ENCODE assay signal across 11 cellular contexts in genomic region chr7:73885975-73886798, GRCh38. TPM values are rescaled to one million over a fixed set of nuclear protein-coding genes. Genes with fewer than 3 reads are reported as not detected.
DNase-seq lines count a peak whose midpoint lies in the region; ATAC-seq and TF ChIP-seq lines count a peak whose summit lies in the region.
"Had no signal": no experiment of that assay in that cellular context is flagged by ENCODE, and none has a peak within 500 bp of the region (broad histone marks: within the 10 kb centered on the region; RNA-seq: fewer than 3 reads in every experiment).

No MANE protein-coding gene starts in this region.

- H3K27ac ChIP-seq in GM23248, result peak overlapping the region; percentile 42
- peak overlapping the region; percentile 41 for H3K27ac ChIP-seq in brain microvascular endothelial cell
- H3K27ac ChIP-seq in gastrocnemius medialis, result peak overlapping the region; percentile 41 to 65 (median 58)

- H3F3A ChIP-seq in GM23248 (ENCODE audit: insufficient read depth), result no peaks in the 10 kb centered on the region

- in situ Hi-C loops in GM23248 (cut with MboI), result no loop called here
- in situ Hi-C loops in brain microvascular endothelial cell (cut with HindIII; ENCODE audit: low pct_ligation_motif_present, low sequenced_read_pairs), result no loop called here
- in situ Hi-C loops in gastrocnemius medialis (cut with MboI; ENCODE audit: low sequenced_read_pairs in 4 of 4), result no loop called here

- ATAC-seq in gastrocnemius medialis (peak; percentile 41 to 59), GM21529 (IDR thresholded peaks at IDR 0.05; ENCODE audit: unreplicated experiment) (no peak), GM21786 (IDR thresholded peaks at IDR 0.05; ENCODE audit: unreplicated experiment) (no peak), HG02623 (IDR thresholded peaks at IDR 0.05; ENCODE audit: unreplicated experiment) (no peak)

- H3K79me2 ChIP-seq in GM23248 (ENCODE audit: insufficient read depth), result no peaks in the 10 kb centered on the region

- TF ChIP-seq POLR2A in gastrocnemius medialis (IDR thresholded peaks at IDR 0.05), result no peak

- H3K27me3 ChIP-seq in GM23248 (replicated peaks; ENCODE audit: insufficient read depth), result no peaks in the 10 kb centered on the region
- H3K27me3 ChIP-seq in brain microvascular endothelial cell (replicated peaks), result peaks cover 2% of the 10 kb centered on the region
- no peaks in the 10 kb centered on the region for H3K27me3 ChIP-seq in gastrocnemius medialis

- peak; percentile 84 for DNase-seq in GM23248
- peak; percentile 63 for DNase-seq in brain microvascular endothelial cell
- peak; percentile 28 for DNase-seq in kidney glomerular epithelial cell (lab: John Stamatoyannopoulos, UW)
- peak in 1 of 2 donors; percentile 42 for DNase-seq in gastrocnemius medialis
- no peak for DNase-seq in stimulated activated CD8-positive, alpha-beta memory T cell treated with anti-CD3 and anti-CD28 coated beads, Interleukin-4, amount 100 ng/mL, for 48 hours
- DNase-seq: DMS53 had no signal

- H3K9me3 ChIP-seq in GM23248 (ENCODE audit: low read depth) (no peaks in the 10 kb centered on the region), gastrocnemius medialis (no peaks in the 10 kb centered on the region)

- H3K4me2 ChIP-seq in GM23248 (ENCODE audit: unreplicated experiment), result peak overlapping the region; percentile 21

- H2AFZ ChIP-seq in GM23248, result peak overlapping the region; percentile 64

- H4K20me1 ChIP-seq in GM23248 (ENCODE audit: insufficient read depth), result no peaks in the 10 kb centered on the region

- H3K9ac ChIP-seq in GM23248, result peak overlapping the region; percentile 66

- intact Hi-C loops in gastrocnemius medialis (cut with DNase I; ENCODE audit: low total_unique reads), result no loop called here

- no peaks in the 10 kb centered on the region for H3K9me2 ChIP-seq in GM23248 (ENCODE audit: insufficient read depth)

- 27 to 30% methylated on average over 17 to 25 of the region's 25 CpGs for WGBS in GM23248 (ENCODE audit: low coverage in 1 of 2, low lambda C conversion rate in 2 of 2, missing lambda C conversion rate in 2 of 2), 2 experiments

- no peaks in the 10 kb centered on the region for H3K36me3 ChIP-seq in GM23248 (ENCODE audit: low read depth)
- H3K36me3 ChIP-seq in brain microvascular endothelial cell (replicated peaks), result no peaks in the 10 kb centered on the region
- H3K36me3 ChIP-seq in gastrocnemius medialis, result no peaks in the 10 kb centered on the region

- H3K4me1 ChIP-seq in GM23248 (ENCODE audit: insufficient read depth), result peaks cover 16% of the 10 kb centered on the region
- H3K4me1 ChIP-seq in gastrocnemius medialis, result peaks cover 5 to 21% of the 10 kb centered on the region in 2 donors

- TF ChIP-seq CTCF in brain microvascular endothelial cell (IDR thresholded peaks at IDR 0.05; ENCODE audit: low read depth, low read length, missing control alignments) (no peak), gastrocnemius medialis (IDR thresholded peaks at IDR 0.05 in 4 of 5, conservative IDR thresholded peaks at IDR 0.05 in 1 of 5) (no peak)

- no peak overlapping the region for H3K4me3 ChIP-seq in GM23248
- no peak overlapping the region for H3K4me3 ChIP-seq in brain microvascular endothelial cell (ENCODE audit: low read depth, low read length)
- no peak overlapping the region for H3K4me3 ChIP-seq in gastrocnemius medialis

RNA-seq across cellular contexts. Expression of gene TMEM270, which starts 25.2 kb away (rescaled TPM):
- total RNA-seq in GM23248 (2014; rRNA removed; shearing (Covaris generic)), result not detected in 2 replicates
- not detected in 2 replicates for polyA plus RNA-seq in GM23248 (2016; fragmentation: Nextera tagmentation; extraction: Ambion mirVana)
- not detected for total RNA-seq in gastrocnemius medialis
- total RNA-seq: activated CD8-positive, alpha-beta memory T cell treated with anti-CD3 and anti-CD28 coated beads for 36 hours; ureter had no signal

RNA-seq across cellular contexts. Expression of gene METTL27, which starts 43.9 kb away (rescaled TPM):
- 3.5 and 5.3 TPM in 2 replicates for total RNA-seq in GM23248 (2014; rRNA removed; shearing (Covaris generic))
- 6.0 and 6.5 TPM in 2 replicates for polyA plus RNA-seq in GM23248 (2016; fragmentation: Nextera tagmentation; extraction: Ambion mirVana)
- 1 to 10 TPM in 1 of 4 donors, under 1 TPM in 3; 0.36 to 1.5 (median 0.53) TPM for total RNA-seq in gastrocnemius medialis

RNA-seq across cellular contexts. Expression of gene CLDN4, which starts 55.4 kb away (rescaled TPM):
- total RNA-seq in GM23248 (2014; rRNA removed; shearing (Covaris generic)), result not detected in 2 replicates
- polyA plus RNA-seq in GM23248 (2016; fragmentation: Nextera tagmentation; extraction: Ambion mirVana), result 0.06 and 0.10 TPM in 2 replicates
- 1 to 10 TPM in 1 of 4 donors, under 1 TPM in 3; 0.16 to 3.7 (median 0.42) TPM for total RNA-seq in gastrocnemius medialis
- total RNA-seq: activated CD8-positive, alpha-beta memory T cell treated with anti-CD3 and anti-CD28 coated beads for 36 hours had no signal

Comparison
In these comparisons a context has a peak if more than half of its experiments do, and no peak if none do; other contexts are left out.
1. ATAC-seq: peak in gastrocnemius medialis (2 of 2); none in GM21529 (single experiment), GM21786 (single experiment) and HG02623 (single experiment).
2. Peak in every context shown above with its lines, with median percentiles within 50 percentile points of each other: H3K27ac ChIP-seq.